Comparison of ENCODE assay signal across 5 cellular contexts in genomic region chr2:186136860-186137259, GRCh38.
"Had no signal": no experiment of that assay in that cellular context is flagged by ENCODE, and none has a peak within 500 bp of the region (broad histone marks: within the 10 kb centered on the region; RNA-seq: fewer than 3 reads in every experiment).

No MANE protein-coding gene starts in this region.

- FAIRE-seq: HTR-8/SVneo had no signal

- DNase-seq: GOT3, H7, KG1 had no signal

- H3K9me3 ChIP-seq: HAP-1 had no signal

- H3K36me3 ChIP-seq: HAP-1 had no signal

- H3K4me3 ChIP-seq: HAP-1 had no signal
